1 cellular context compared by ENCODE assay signal in genomic region chr22:19176175-19176630, GRCh38.
A peak's percentile ranks its signal among the peaks of the same experiment; 100 is the strongest.
TF ChIP-seq lines count a peak whose summit lies in the region.

No MANE protein-coding gene starts in this region.

TF ChIP-seq in H1, 55 proteins besides CTCF, POLR2A, EP300 and RAD21:
- TF ChIP-seq, protein P1, sequence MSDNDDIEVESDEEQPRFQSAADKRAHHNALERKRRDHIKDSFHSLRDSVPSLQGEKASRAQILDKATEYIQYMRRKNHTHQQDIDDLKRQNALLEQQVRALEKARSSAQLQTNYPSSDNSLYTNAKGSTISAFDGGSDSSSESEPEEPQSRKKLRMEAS (IDR thresholded peaks at IDR 0.05) = 0 out of 2 replicates have a peak, but pooled peaks have one; percentile 21
- TF ChIP-seq HDAC6 (IDR thresholded peaks at IDR 0.05; ENCODE audit: low read depth, low read length) (no peak), CTBP2 (IDR thresholded peaks at IDR 0.05; ENCODE audit: borderline replicate concordance, insufficient read depth, insufficient read length, low read length) (no peak), SP1 (IDR thresholded peaks at IDR 0.05; ENCODE audit: low read depth, low read length) (no peak)
